Comparison of ENCODE assay signal across 1 cellular context in the genomic region with DNA sequence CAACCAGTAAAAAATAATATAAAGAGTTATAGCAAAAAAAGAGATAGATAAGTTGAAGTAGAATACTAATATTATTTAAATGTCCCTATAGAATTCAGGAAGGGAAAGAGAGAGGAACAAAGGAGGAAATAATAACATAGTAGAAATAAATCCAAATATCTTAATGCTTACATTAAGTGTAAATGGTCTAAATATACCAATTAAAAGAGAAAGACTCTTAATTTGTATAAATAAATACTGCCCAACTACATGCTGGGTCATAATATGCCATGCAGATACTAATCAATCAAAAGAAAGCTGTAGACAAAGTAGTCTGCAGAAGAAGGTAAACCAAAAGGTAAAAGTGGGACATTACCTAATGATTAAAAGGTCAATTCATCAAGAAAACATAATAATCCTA.
TF ChIP-seq lines count a peak whose summit lies in the region.

No MANE protein-coding gene starts in this region.

TF ChIP-seq in HEK293, 187 proteins besides CTCF, POLR2A, EP300 and RAD21 (continued from another document):
- TF ChIP-seq ZBTB11 (tag by site-specific recombination; conservative IDR thresholded peaks at IDR 0.05; ENCODE audit: low read depth) = no peak
- TF ChIP-seq ZNF114 (tag by site-specific recombination; IDR thresholded peaks at IDR 0.05) = no peak
- TF ChIP-seq ZBTB10 (tag by site-specific recombination; IDR thresholded peaks at IDR 0.05) = no peak
